In the genomic region with DNA sequence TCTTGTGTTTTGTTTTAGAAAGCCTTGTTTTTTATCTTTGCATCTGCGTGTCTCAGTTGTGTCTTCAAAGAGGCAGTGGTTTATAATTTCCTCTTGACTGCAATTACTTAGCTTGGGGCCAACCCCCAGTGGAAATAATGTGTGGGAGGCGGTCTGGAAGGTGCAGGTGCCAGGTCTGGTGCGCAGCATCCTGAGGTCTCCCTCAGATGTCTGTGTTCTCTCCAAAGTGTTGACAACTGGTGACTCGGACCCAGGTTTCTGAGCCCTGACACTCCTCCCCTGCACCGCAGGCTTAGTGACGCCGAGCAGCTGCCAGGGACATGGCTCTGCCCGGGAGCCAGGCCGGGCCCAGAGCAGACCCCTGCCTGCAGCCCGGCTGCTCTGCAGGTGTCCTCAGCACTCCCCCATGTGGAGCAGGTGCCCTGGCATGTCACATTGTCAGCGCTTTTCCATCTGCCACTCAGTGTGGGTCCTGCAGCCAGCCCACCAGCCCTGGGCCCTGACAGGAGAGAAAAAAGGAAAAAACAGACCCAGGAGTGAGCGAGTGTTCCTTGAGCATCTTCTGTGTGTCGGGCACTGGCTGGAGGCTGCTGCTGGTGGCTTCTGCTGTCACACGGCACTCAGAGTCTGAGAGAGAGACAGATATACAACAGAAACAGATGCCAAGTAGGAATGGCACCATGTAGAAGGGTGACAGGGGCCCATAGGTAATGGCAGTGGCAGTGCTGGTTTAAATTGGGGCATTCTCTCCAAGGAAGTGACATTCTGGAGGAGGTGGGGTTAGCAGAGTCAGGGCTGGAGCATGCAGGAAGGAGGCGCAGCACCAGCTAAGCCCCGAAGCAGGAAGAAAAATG, we compare ENCODE assay signal across 8 cellular contexts. TPM values are rescaled to one million over a fixed set of nuclear protein-coding genes. Genes with fewer than 3 reads are reported as not detected.
A peak's percentile ranks its signal among the peaks of the same experiment; 100 is the strongest.
DNase-seq lines count a peak whose midpoint lies in the region; ATAC-seq, FAIRE-seq and TF ChIP-seq lines count a peak whose summit lies in the region.

No MANE protein-coding gene starts in this region.

- no TSS peak for BruUV-seq in K562 (replicated peaks; lab: Mats Ljungman, UMichigan)

- H3K4me2 ChIP-seq in K562 (ENCODE audit: insufficient read depth, low read length), result no peak overlapping the region

- no peak for TF ChIP-seq RAD21 in K562 (CRISPR knock-in tag; conservative IDR thresholded peaks at IDR 0.05 in 1 of 2, IDR thresholded peaks at IDR 0.05 in 1 of 2)

- H2AFZ ChIP-seq in K562 (ENCODE audit: low read depth, low read length), result no peak overlapping the region

- no peak for TF ChIP-seq POLR2A in K562 (conservative IDR thresholded peaks at IDR 0.05)

- H3K9me1 ChIP-seq in K562 (ENCODE audit: control insufficient read depth, insufficient read depth, low read length), result no peaks in the 10 kb centered on the region

- CTCF ChIA-PET in K562 (lab: Yijun Ruan, JAX; ENCODE audit: low intra/inter-chr PET ratio), result no interaction called here

- WGBS in K562 (ENCODE audit: insufficient coverage, low coverage, missing lambda C conversion rate), result 19% methylated on average over 16 of the region's 16 CpGs

- POLR2A ChIA-PET in K562 (lab: Yijun Ruan, JAX), result interaction anchor here (0.6 to 0.8 kb wide), 2 partner anchors 12 to 57 kb away, joined by 3 to 4 read pairs; no protein-coding TSS in a partner anchor

- in situ Hi-C loops in K562 (cut with MboI), result no loop called here
- in situ Hi-C loops in brain microvascular endothelial cell (cut with HindIII; ENCODE audit: low pct_ligation_motif_present, low sequenced_read_pairs), result loop anchor here (25.0 kb wide), 1 partner anchor 163 kb away; a partner anchor contains a TSS

- TF ChIP-seq EP300 in K562 (IDR thresholded peaks at IDR 0.05; ENCODE audit: low read length), result no peak

- peaks cover 7% of the 10 kb centered on the region; the same call in 1 of the 2 replicates for H4K20me1 ChIP-seq in K562 (replicated peaks; ENCODE audit: control insufficient read depth, insufficient read depth, low read length)

- TF ChIP-seq CTCF in K562 (IDR thresholded peaks at IDR 0.05 in 2 of 3, conservative IDR thresholded peaks at IDR 0.05 in 1 of 3; ENCODE audit: insufficient read depth in 2 of 3, low read depth in 1 of 3, low read length in 3 of 3) (no peak), brain microvascular endothelial cell (IDR thresholded peaks at IDR 0.05; ENCODE audit: low read depth, low read length, missing control alignments) (no peak)

- H3K27ac ChIP-seq in K562 (ENCODE audit: extremely low read depth, low read depth, low read length) (no peak overlapping the region), brain microvascular endothelial cell (no peak overlapping the region)

- no peak overlapping the region for H3K9ac ChIP-seq in K562 (ENCODE audit: insufficient read depth in 1 of 2, low read depth in 2 of 2, low read length in 2 of 2)

- H3K9me3 ChIP-seq in K562 (replicated peaks; ENCODE audit: control insufficient read depth, insufficient read depth, low read depth, low read length), result no peaks in the 10 kb centered on the region

- H3K4me3 ChIP-seq in Jurkat, Clone E6-1 (ENCODE audit: low read length), result no peak overlapping the region
- H3K4me3 ChIP-seq in K562, result no peak overlapping the region
- no peak overlapping the region for H3K4me3 ChIP-seq in brain microvascular endothelial cell (ENCODE audit: low read depth, low read length)

- DNase-seq in Jurkat, Clone E6-1 (ENCODE audit: low read depth, low spot score), result peak; percentile 96
- DNase-seq in T-helper 22 cell (ENCODE audit: low read depth) (peak; percentile 81), K562 (ENCODE audit: extremely low read depth in 1 of 4, low spot score in 3 of 4) (no peak), RKO (ENCODE audit: low spot score) (no peak), brain microvascular endothelial cell (no peak)
- peak; percentile 61 to 85 (median 78) for DNase-seq in stimulated activated CD4-positive, alpha-beta T cell treated with anti-CD3 and anti-CD28 coated beads, TNF-alpha, amount 100 ng/mL, for 24 hours (ENCODE audit: low read depth in 3 of 3)

- H3K79me2 ChIP-seq in K562 (ENCODE audit: control insufficient read depth, insufficient read depth, low read length), result no peaks in the 10 kb centered on the region

- H3K27me3 ChIP-seq in K562 (ENCODE audit: control insufficient read depth in 2 of 2, insufficient read depth in 2 of 2, low read length in 2 of 2) (peaks cover 4 to 33% of the 10 kb centered on the region in 2 experiments; a peak in 4 of 5 replicates), brain microvascular endothelial cell (replicated peaks) (no peaks in the 10 kb centered on the region)

- ATAC-seq in K562 (no peak), GM19035 (IDR thresholded peaks at IDR 0.05; ENCODE audit: unreplicated experiment) (no peak), HG02798 (IDR thresholded peaks at IDR 0.05; ENCODE audit: poor library complexity, unreplicated experiment) (no peak)

- H3K36me3 ChIP-seq in K562 (ENCODE audit: control insufficient read depth, insufficient read depth, low read length) (no peaks in the 10 kb centered on the region), brain microvascular endothelial cell (replicated peaks) (no peaks in the 10 kb centered on the region)

- intact Hi-C loops in K562 (cut with micrococcal nuclease), result no loop called here

- H3K4me1 ChIP-seq in K562 (replicated peaks in 1 of 2; ENCODE audit: control insufficient read depth in 2 of 2, insufficient read depth in 2 of 2, low read length in 2 of 2), result peaks cover 1 to 23% of the 10 kb centered on the region in 2 experiments

- no peak for FAIRE-seq in K562 (lab: Jason Lieb, UNC)

TF ChIP-seq in K562, 482 proteins besides CTCF, POLR2A, EP300 and RAD21:
- no peak for TF ChIP-seq XRCC5 (IDR thresholded peaks at IDR 0.05; ENCODE audit: low read depth, low read length)
- TF ChIP-seq HDGF (IDR thresholded peaks at IDR 0.05), result no peak
- TF ChIP-seq, protein P1, sequence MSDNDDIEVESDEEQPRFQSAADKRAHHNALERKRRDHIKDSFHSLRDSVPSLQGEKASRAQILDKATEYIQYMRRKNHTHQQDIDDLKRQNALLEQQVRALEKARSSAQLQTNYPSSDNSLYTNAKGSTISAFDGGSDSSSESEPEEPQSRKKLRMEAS (CRISPR knock-in tag; IDR thresholded peaks at IDR 0.05), result peak; percentile 19; the same call in 1 of the 2 replicates
- TF ChIP-seq, protein P2, sequence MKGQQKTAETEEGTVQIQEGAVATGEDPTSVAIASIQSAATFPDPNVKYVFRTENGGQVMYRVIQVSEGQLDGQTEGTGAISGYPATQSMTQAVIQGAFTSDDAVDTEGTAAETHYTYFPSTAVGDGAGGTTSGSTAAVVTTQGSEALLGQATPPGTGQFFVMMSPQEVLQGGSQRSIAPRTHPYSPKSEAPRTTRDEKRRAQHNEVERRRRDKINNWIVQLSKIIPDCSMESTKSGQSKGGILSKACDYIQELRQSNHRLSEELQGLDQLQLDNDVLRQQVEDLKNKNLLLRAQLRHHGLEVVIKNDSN (CRISPR knock-in tag; IDR thresholded peaks at IDR 0.05), result no peak
- no peak for TF ChIP-seq PHB (CRISPR knock-in tag; IDR thresholded peaks at IDR 0.05)

RNA-seq across cellular contexts. Expression of a gene that starts 24.8 kb away (rescaled TPM):
- 9.8 TPM for polyA plus RNA-seq in Jurkat, Clone E6-1 (2012; ENCODE audit: insufficient read depth, insufficient read length)
- total RNA-seq in K562 (2011; cell fraction: chromatin; rRNA removed; ENCODE audit: low replicate concordance), result 10.6 and 27.1 TPM in 2 replicates
- 20.8 and 22.0 TPM in 2 replicates for total RNA-seq in K562 (2011; cell fraction: nucleolus; rRNA removed)
- total RNA-seq in K562 (2011; cell fraction: nucleoplasm; rRNA removed), result 23.3 and 31.8 TPM in 2 replicates
- total RNA-seq in K562 (2014; rRNA removed) (6.1 and 10.0 TPM in 2 replicates), K562 (2014; rRNA removed; fragmentation: Illumina TruSeq; extraction: Trizol) (5.1 and 6.8 TPM in 2 replicates), K562 (2015; rRNA removed; fragmentation: Illumina TruSeq; extraction: Trizol) (7.0 and 7.4 TPM in 2 replicates), K562 (2021) (21.2 and 24.4 TPM in 2 replicates)
- polyA plus RNA-seq in K562 (2011; rRNA removed) (7.1 and 7.2 TPM in 2 replicates), K562 (2014; fragmentation: Illumina TruSeq; extraction: Trizol) (26.7 and 28.9 TPM in 2 replicates), K562 (2014; fragmentation: Nextera tagmentation; extraction: Ambion mirVana) (1 to 10 TPM in 1 of 2 experiments, under 1 TPM in 1; 0.43 to 1.5 TPM), K562 (2014; rRNA removed) (12.5 and 12.6 TPM in 2 replicates)
- polyA plus RNA-seq in K562 (2011; cell fraction: cytosol; rRNA removed), result 12.7 and 12.8 TPM in 2 replicates
- polyA plus RNA-seq in K562 (2011; cell fraction: nucleus; rRNA removed), result 13.8 and 19.5 TPM in 2 replicates
- 17.5 and 37.6 TPM in 2 replicates for polyA plus RNA-seq in K562 (2012)
- polyA minus RNA-seq in K562 (2011; rRNA and poly(A)+ RNA removed), result 3.7 and 4.2 TPM in 2 replicates
- polyA minus RNA-seq in K562 (2011; cell fraction: cytosol; rRNA and poly(A)+ RNA removed), result 12.5 and 15.8 TPM in 2 replicates
- polyA minus RNA-seq in K562 (2011; cell fraction: nucleus; rRNA and poly(A)+ RNA removed), result 2.4 and 3.6 TPM in 2 replicates

RNA-seq across cellular contexts. Expression of a gene that starts 44.6 kb away (rescaled TPM):
- polyA plus RNA-seq in Jurkat, Clone E6-1 (2012; ENCODE audit: insufficient read depth, insufficient read length), result 35.1 TPM
- total RNA-seq in K562 (2011; cell fraction: chromatin; rRNA removed; ENCODE audit: low replicate concordance), result 93.2 and 162 TPM in 2 replicates
- 112 and 114 TPM in 2 replicates for total RNA-seq in K562 (2011; cell fraction: nucleolus; rRNA removed)
- 110 and 117 TPM in 2 replicates for total RNA-seq in K562 (2011; cell fraction: nucleoplasm; rRNA removed)
- total RNA-seq in K562 (2014; rRNA removed), result 43.5 and 54.9 TPM in 2 replicates
- total RNA-seq in K562 (2014; rRNA removed; fragmentation: Illumina TruSeq; extraction: Trizol), result 39.2 and 41.4 TPM in 2 replicates
- total RNA-seq in K562 (2015; rRNA removed; fragmentation: Illumina TruSeq; extraction: Trizol), result 45.2 and 45.8 TPM in 2 replicates
- 54.3 and 58.5 TPM in 2 replicates for total RNA-seq in K562 (2021)
- polyA plus RNA-seq in K562 (2011; rRNA removed), result 53.7 and 79.7 TPM in 2 replicates
- 75.5 and 87.3 TPM in 2 replicates for polyA plus RNA-seq in K562 (2011; cell fraction: cytosol; rRNA removed)
- polyA plus RNA-seq in K562 (2011; cell fraction: nucleus; rRNA removed), result 196 and 214 TPM in 2 replicates
- polyA plus RNA-seq in K562 (2012), result 57.4 and 71.0 TPM in 2 replicates
- polyA plus RNA-seq in K562 (2014; fragmentation: Illumina TruSeq; extraction: Trizol), result 71.0 and 84.8 TPM in 2 replicates
- polyA plus RNA-seq in K562 (2014; fragmentation: Nextera tagmentation; extraction: Ambion mirVana), result 10 to 100 TPM; 81.2 to 98.5 TPM
- 45.1 and 60.0 TPM in 2 replicates for polyA plus RNA-seq in K562 (2014; rRNA removed)
- polyA minus RNA-seq in K562 (2011; rRNA and poly(A)+ RNA removed), result 35.2 and 44.3 TPM in 2 replicates
- polyA minus RNA-seq in K562 (2011; cell fraction: cytosol; rRNA and poly(A)+ RNA removed), result 23.6 and 25.6 TPM in 2 replicates
- polyA minus RNA-seq in K562 (2011; cell fraction: nucleus; rRNA and poly(A)+ RNA removed), result 31.9 and 51.9 TPM in 2 replicates

Comparison
In these comparisons a context has a peak if more than half of its experiments do, and no peak if none do; other contexts are left out.
1. DNase-seq: peak in Jurkat, Clone E6-1 (single experiment), T-helper 22 cell (single experiment) and stimulated activated CD4-positive, alpha-beta T cell treated with anti-CD3 and anti-CD28 coated beads, TNF-alpha, amount 100 ng/mL, for 24 hours (3 of 3); none in K562 (0 of 4), RKO (single experiment) and brain microvascular endothelial cell (single experiment).